ENCODE assay signal across 26 cellular contexts in genomic region chr5:17340816-17341215, GRCh38.
DNase-seq lines count a peak whose midpoint lies in the region; ATAC-seq, FAIRE-seq and TF ChIP-seq lines count a peak whose summit lies in the region.
"Had no signal": no experiment of that assay in that cellular context is flagged by ENCODE, and none has a peak within 500 bp of the region (broad histone marks: within the 10 kb centered on the region; RNA-seq: fewer than 3 reads in every experiment).

No MANE protein-coding gene starts in this region.

- no peaks in the 10 kb centered on the region for H3K27me3 ChIP-seq in left lung
- H3K27me3 ChIP-seq: dorsolateral prefrontal cortex, gastroesophageal sphincter, sigmoid colon, SJSA1, testis had no signal

- WGBS in A549 (ENCODE audit: missing lambda C conversion rate): 9% methylated on average over 1 of the region's 1 CpG

- TF ChIP-seq POLR2A in A549 (IDR thresholded peaks at IDR 0.05; ENCODE audit: low read length): no peak

- H3K27ac ChIP-seq in A549 (0 out of 6 replicates have a peak overlapping the region, but pooled peaks have one; percentile 8 to 23), HEK293 (ENCODE audit: extremely low read depth, low read depth, low read length) (0 out of 2 replicates have a peak overlapping the region, but pooled peaks have one; percentile 16), left lung (no peak overlapping the region)
- H3K27ac ChIP-seq: dorsolateral prefrontal cortex, epithelial cell of prostate, gastroesophageal sphincter, pancreas, PC-9, sigmoid colon, SJSA1, testis had no signal

- H3K4me3 ChIP-seq in A549: no peak overlapping the region
- no peak overlapping the region for H3K4me3 ChIP-seq in HEK293 (ENCODE audit: low read depth, low read length)
- H3K4me3 ChIP-seq in astrocyte of the spinal cord (ENCODE audit: low read depth, low read length): no peak overlapping the region
- no peak overlapping the region for H3K4me3 ChIP-seq in left lung
- H3K4me3 ChIP-seq: dorsolateral prefrontal cortex, gastroesophageal sphincter, pancreas, PC-9, sigmoid colon, SJSA1, testis had no signal

- POLR2A ChIA-PET in A549 (lab: Yijun Ruan, JAX) (no interaction called here), HEK293 (lab: Yijun Ruan, JAX) (no interaction called here)

- FAIRE-seq in A549 (lab: Jason Lieb, UNC) (no peak), HTR-8/SVneo (lab: Jason Lieb, UNC) (no peak)
- FAIRE-seq: pancreas had no signal

- H3K4me1 ChIP-seq in A549: peaks cover 44% of the 10 kb centered on the region
- peaks cover 31% of the 10 kb centered on the region for H3K4me1 ChIP-seq in HEK293 (ENCODE audit: control insufficient read depth, insufficient read depth, low read length)
- peaks cover 0 to 4% of the 10 kb centered on the region in 2 donors for H3K4me1 ChIP-seq in left lung
- H3K4me1 ChIP-seq: gastroesophageal sphincter, pancreas, sigmoid colon, testis had no signal

- TF ChIP-seq CTCF in A549 (IDR thresholded peaks at IDR 0.05): no peak
- no peak for TF ChIP-seq CTCF in HEK293 (tag by site-specific recombination; IDR thresholded peaks at IDR 0.05)
- no peak for TF ChIP-seq CTCF in astrocyte of the spinal cord (IDR thresholded peaks at IDR 0.05; ENCODE audit: low read depth, low read length)
- no peak for TF ChIP-seq CTCF in left lung (IDR thresholded peaks at IDR 0.05)

- peak overlapping the region; percentile 38; the same call in 2 of the 3 replicates for H3K4me2 ChIP-seq in A549
- H3K4me2 ChIP-seq: PC-9 had no signal

- intact Hi-C loops in left lung (cut with DNase I): no loop called here

- no peak for TF ChIP-seq RAD21 in A549 (conservative IDR thresholded peaks at IDR 0.05 in 1 of 2, IDR thresholded peaks at IDR 0.05 in 1 of 2)

- H3K9me3 ChIP-seq in A549 (peaks cover 14% of the 10 kb centered on the region; the same call in 2 of the 3 replicates), HEK293 (ENCODE audit: control insufficient read depth, insufficient read depth, low read depth, low read length) (peaks cover 2% of the 10 kb centered on the region), left lung (peaks cover 0 to 15% of the 10 kb centered on the region in 2 donors)
- H3K9me3 ChIP-seq: gastroesophageal sphincter, pancreas, SJSA1, testis had no signal

- no peaks in the 10 kb centered on the region for H3K36me3 ChIP-seq in HEK293 (ENCODE audit: control insufficient read depth in 2 of 2, insufficient read depth in 1 of 2, low read length in 2 of 2)
- no peaks in the 10 kb centered on the region for H3K36me3 ChIP-seq in left lung
- H3K36me3 ChIP-seq: gastroesophageal sphincter, pancreas, sigmoid colon, SJSA1 had no signal

- in situ Hi-C loops in astrocyte of the spinal cord (cut with HindIII; ENCODE audit: low sequenced_read_pairs): no loop called here

- CTCF ChIA-PET in A549 (lab: Yijun Ruan, JAX): interaction anchor here (0.6 to 1.2 kb wide), 3 partner anchors 58 to 125 kb away, joined by 3 to 4 read pairs (median 3); no protein-coding TSS in a partner anchor
- CTCF ChIA-PET in HEK293 (lab: Yijun Ruan, JAX): interaction anchor here (0.9 to 2.4 kb wide), 2 partner anchors 25 to 124 kb away, joined by 3 to 4 read pairs; no protein-coding TSS in a partner anchor

- DNase-seq in A549 (ENCODE audit: low read depth in 1 of 2, low spot score in 1 of 2) (peak in 1 of 2 experiments; percentile 71), astrocyte of the spinal cord (ENCODE audit: low read depth, low spot score) (peak; percentile 52), left lung (no peak), DMS53 (lab: John Stamatoyannopoulos, UW) (no peak), LoVo (ENCODE audit: low spot score) (no peak), NAMALWA (ENCODE audit: low spot score) (no peak), HTR-8/SVneo (ENCODE audit: insufficient read length, low spot score) (no peak)
- DNase-seq: activated CD4-positive, alpha-beta T cell treated with anti-CD3 and anti-CD28 coated beads, Interleukin-2, amount 50 U/mL, for 4 hours; activated CD8-positive, alpha-beta memory T cell treated with anti-CD3 and anti-CD28 coated beads, Interleukin-2, amount 50 U/mL, for 48 hours; activated effector memory CD4-positive, alpha-beta T cell treated with anti-CD3 and anti-CD28 coated beads, Interleukin-2, amount 50 U/mL, for 16 hours; caudate nucleus; dorsolateral prefrontal cortex; mesendoderm; MM.1S; naive thymus-derived CD8-positive, alpha-beta T cell; NCI-H2227 treated with DMSO at 0.1 percent for 48 hours; pancreas; sigmoid colon; testis had no signal

- ATAC-seq in A549: peak in 1 of 2 experiments; percentile 49; a peak in 3 of 6 replicates
- peak; percentile 40 for ATAC-seq in left lung
- ATAC-seq: gastroesophageal sphincter; HCT116; naive thymus-derived CD8-positive, alpha-beta T cell; WTC11 had no signal

- no peak for TF ChIP-seq EP300 in A549 (IDR thresholded peaks at IDR 0.05)

TF ChIP-seq in A549, 52 proteins besides CTCF, POLR2A, EP300 and RAD21:
- TF ChIP-seq GATA3 (IDR thresholded peaks at IDR 0.05; ENCODE audit: borderline replicate concordance): peak; percentile 92
- TF ChIP-seq ZFP36 (IDR thresholded peaks at IDR 0.05; ENCODE audit: borderline replicate concordance, partially characterized antibody): no peak
- TF ChIP-seq, protein P1, sequence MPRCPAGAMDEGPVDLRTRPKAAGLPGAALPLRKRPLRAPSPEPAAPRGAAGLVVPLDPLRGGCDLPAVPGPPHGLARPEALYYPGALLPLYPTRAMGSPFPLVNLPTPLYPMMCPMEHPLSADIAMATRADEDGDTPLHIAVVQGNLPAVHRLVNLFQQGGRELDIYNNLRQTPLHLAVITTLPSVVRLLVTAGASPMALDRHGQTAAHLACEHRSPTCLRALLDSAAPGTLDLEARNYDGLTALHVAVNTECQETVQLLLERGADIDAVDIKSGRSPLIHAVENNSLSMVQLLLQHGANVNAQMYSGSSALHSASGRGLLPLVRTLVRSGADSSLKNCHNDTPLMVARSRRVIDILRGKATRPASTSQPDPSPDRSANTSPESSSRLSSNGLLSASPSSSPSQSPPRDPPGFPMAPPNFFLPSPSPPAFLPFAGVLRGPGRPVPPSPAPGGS (IDR thresholded peaks at IDR 0.05): no peak
- no peak for TF ChIP-seq MAZ (IDR thresholded peaks at IDR 0.05; ENCODE audit: borderline replicate concordance, low read depth, low read length)
- TF ChIP-seq POLR2AphosphoS2 (conservative IDR thresholded peaks at IDR 0.05; ENCODE audit: low read length): no peak

TF ChIP-seq in HEK293, 187 proteins besides CTCF, POLR2A, EP300 and RAD21 (continues in another document):
- TF ChIP-seq GLIS2 (tag by site-specific recombination; IDR thresholded peaks at IDR 0.05) (no peak), ZSCAN4 (tag by site-specific recombination; IDR thresholded peaks at IDR 0.05) (no peak), IKZF3 (tag by site-specific recombination; IDR thresholded peaks at IDR 0.05) (no peak), BCL6B (tag by site-specific recombination; IDR thresholded peaks at IDR 0.05) (peak; percentile 99), KLF10 (tag by site-specific recombination; IDR thresholded peaks at IDR 0.05) (peak; percentile 30; the same call in 1 of the 2 replicates), ZSCAN23 (tag by site-specific recombination; IDR thresholded peaks at IDR 0.05) (no peak), ZNF169 (tag by site-specific recombination; IDR thresholded peaks at IDR 0.05) (no peak), ZNF202 (tag by site-specific recombination; IDR thresholded peaks at IDR 0.05; ENCODE audit: borderline replicate concordance) (no peak), REPIN1 (tag by site-specific recombination; IDR thresholded peaks at IDR 0.05; ENCODE audit: low read depth) (no peak), ZNF311 (tag by site-specific recombination; IDR thresholded peaks at IDR 0.05; ENCODE audit: borderline replicate concordance) (no peak), SP7 (tag by site-specific recombination; IDR thresholded peaks at IDR 0.05) (no peak), FEZF1 (tag by site-specific recombination; IDR thresholded peaks at IDR 0.05) (peak; percentile 57), SCRT2 (tag by site-specific recombination; IDR thresholded peaks at IDR 0.05) (peak; percentile 60; the same call in 1 of the 2 replicates), TRIM28 (IDR thresholded peaks at IDR 0.05; ENCODE audit: borderline replicate concordance, low read length) (peak; percentile 78; the same call in 1 of the 2 replicates), ZNF26 (tag by site-specific recombination; IDR thresholded peaks at IDR 0.05) (no peak)

Comparison
In these comparisons a context has a peak if more than half of its experiments do, and no peak if none do; other contexts are left out.
1. H3K27ac ChIP-seq: peak in A549 (2 of 2) and HEK293 (single experiment); none in left lung (0 of 2).